Comparison of ENCODE assay signal across 8 cellular contexts in the genomic region with DNA sequence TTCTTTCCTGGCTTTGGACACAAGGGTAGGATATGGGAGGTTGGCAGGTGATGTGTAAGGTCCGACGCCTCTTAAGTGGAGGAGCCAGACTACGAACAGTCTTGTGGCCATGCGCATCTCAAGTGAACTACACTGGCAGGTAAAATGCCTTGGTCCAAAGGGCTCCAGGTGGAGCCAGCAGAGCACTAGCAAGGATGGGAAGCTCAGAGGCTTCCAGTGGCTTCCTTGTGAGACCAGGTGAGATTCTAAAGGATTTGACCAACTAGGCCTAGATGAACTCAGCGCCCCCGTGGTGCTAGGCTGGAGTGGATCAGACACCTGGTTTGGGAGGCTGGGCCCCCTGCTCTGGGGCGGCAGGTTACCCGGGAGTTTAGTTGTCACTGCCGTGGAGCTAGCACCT. TPM values are rescaled to one million over a fixed set of nuclear protein-coding genes. Genes with fewer than 3 reads are reported as not detected.
DNase-seq lines count a peak whose midpoint lies in the region; ATAC-seq lines count a peak whose summit lies in the region.

No MANE protein-coding gene starts in this region.

- intact Hi-C loops in activated CD4-positive, alpha-beta T cell treated with anti-CD3 and anti-CD28 coated beads for 36 hours (cut with DNase I, micrococcal nuclease), result loop anchor here in 1 of 2 experiments (2.0 kb wide), 2 partner anchors 81 to 353 kb away; partner anchors contain the start of genes CRAMP1, IFT140, NTHL1 and TSC2

- H3K4me3 Mint-ChIP-seq in activated CD4-positive, alpha-beta T cell treated with anti-CD3 and anti-CD28 coated beads for 36 hours, result peak overlapping the region; percentile 96
- peak overlapping the region; percentile 98 for H3K4me3 Mint-ChIP-seq in activated naive CD8-positive, alpha-beta T cell

- CTCF ChIA-PET in activated CD4-positive, alpha-beta T cell treated with anti-CD3 and anti-CD28 coated beads for 36 hours (lab: Charles Lee), result interaction anchor here (0.7 to 1.4 kb wide), 4 partner anchors 20 to 183 kb away, joined by 3 to 4 read pairs (median 3); partner anchors contain the start of genes NUBP2 and SPSB3

- ATAC-seq in activated CD4-positive, alpha-beta T cell treated with anti-CD3 and anti-CD28 coated beads for 36 hours, result no peak
- ATAC-seq in GM18870 (IDR thresholded peaks at IDR 0.05; ENCODE audit: unreplicated experiment), result no peak

- no peaks in the 10 kb centered on the region for H3K27me3 Mint-ChIP-seq in activated CD4-positive, alpha-beta T cell treated with anti-CD3 and anti-CD28 coated beads for 36 hours
- no peaks in the 10 kb centered on the region for H3K27me3 Mint-ChIP-seq in activated naive CD8-positive, alpha-beta T cell

- no peak for DNase-seq in activated CD4-positive, alpha-beta T cell treated with anti-CD3 and anti-CD28 coated beads for 36 hours
- no peak for DNase-seq in activated CD4-positive, alpha-beta T cell treated with anti-CD3 and anti-CD28 coated beads for 1 hour
- DNase-seq in AML-193 (lab: John Stamatoyannopoulos, UW), result no peak
- DNase-seq in CD1c-positive myeloid dendritic cell (ENCODE audit: extremely low spot score), result no peak

- peak overlapping the region; percentile 94 for H3K27ac Mint-ChIP-seq in activated CD4-positive, alpha-beta T cell treated with anti-CD3 and anti-CD28 coated beads for 36 hours
- H3K27ac Mint-ChIP-seq in activated naive CD8-positive, alpha-beta T cell, result peak overlapping the region; percentile 97

- no peaks in the 10 kb centered on the region for H3K27me3 ChIP-seq in layer of hippocampus (ENCODE audit: control insufficient read depth, insufficient read depth, low read length)

- H3K27ac ChIP-seq in layer of hippocampus (ENCODE audit: low read depth, low read length) (peak overlapping the region; percentile 96), temporal lobe (ENCODE audit: low read depth, low read length) (peak overlapping the region; percentile 95)

- POLR2A ChIA-PET in activated CD4-positive, alpha-beta T cell treated with anti-CD3 and anti-CD28 coated beads for 36 hours (lab: Charles Lee), result interaction anchor here (0.6 to 1.3 kb wide), 6 partner anchors 23 to 545 kb away, joined by 3 to 6 read pairs (median 4); partner anchors contain the start of genes MSRB1, NUBP2, SPSB3 and UQCC4

- no peaks in the 10 kb centered on the region for H3K9me3 Mint-ChIP-seq in activated CD4-positive, alpha-beta T cell treated with anti-CD3 and anti-CD28 coated beads for 36 hours (ENCODE audit: low read depth)
- H3K9me3 Mint-ChIP-seq in activated naive CD8-positive, alpha-beta T cell (ENCODE audit: low read depth), result no peaks in the 10 kb centered on the region

- H3K4me1 Mint-ChIP-seq in activated CD4-positive, alpha-beta T cell treated with anti-CD3 and anti-CD28 coated beads for 36 hours, result peaks cover 34% of the 10 kb centered on the region
- H3K4me1 Mint-ChIP-seq in activated naive CD8-positive, alpha-beta T cell (ENCODE audit: low read depth), result peaks cover 29% of the 10 kb centered on the region

- H3K36me3 Mint-ChIP-seq in activated CD4-positive, alpha-beta T cell treated with anti-CD3 and anti-CD28 coated beads for 36 hours (ENCODE audit: low read depth), result peaks cover 49% of the 10 kb centered on the region
- peaks cover 9% of the 10 kb centered on the region for H3K36me3 Mint-ChIP-seq in activated naive CD8-positive, alpha-beta T cell

RNA-seq across cellular contexts. Expression of gene RPS2, which starts 1.0 kb away (rescaled TPM):
- 1,000 to 10,000 TPM; 5,351 to 6,287 TPM for total RNA-seq in activated CD4-positive, alpha-beta T cell treated with anti-CD3 and anti-CD28 coated beads for 36 hours
- 1,174 TPM for total RNA-seq in temporal lobe

RNA-seq across cellular contexts. Expression of gene RNF151, which starts 1.0 kb away (rescaled TPM):
- not detected for total RNA-seq in activated CD4-positive, alpha-beta T cell treated with anti-CD3 and anti-CD28 coated beads for 36 hours
- not detected for total RNA-seq in temporal lobe

RNA-seq across cellular contexts. Expression of gene TBL3, which starts 6.2 kb away (rescaled TPM):
- 10 to 100 TPM; 47.4 to 48.6 TPM for total RNA-seq in activated CD4-positive, alpha-beta T cell treated with anti-CD3 and anti-CD28 coated beads for 36 hours
- 12.3 TPM for total RNA-seq in temporal lobe

RNA-seq across cellular contexts. Expression of gene NDUFB10, which starts 6.3 kb away (rescaled TPM):
- 100 to 1,000 TPM; 113 to 118 TPM for total RNA-seq in activated CD4-positive, alpha-beta T cell treated with anti-CD3 and anti-CD28 coated beads for 36 hours
- total RNA-seq in temporal lobe, result 43.0 TPM

RNA-seq across cellular contexts. Expression of gene RPL3L, which starts 11.1 kb away (rescaled TPM):
- not detected for total RNA-seq in activated CD4-positive, alpha-beta T cell treated with anti-CD3 and anti-CD28 coated beads for 36 hours
- total RNA-seq in temporal lobe, result not detected
